Comparison of ENCODE assay signal across 2 cellular contexts in genomic region chr14:77325746-77326094, GRCh38.
A peak's percentile ranks its signal among the peaks of the same experiment; 100 is the strongest.
TF ChIP-seq lines count a peak whose summit lies in the region.

No MANE protein-coding gene starts in this region.

TF ChIP-seq in WTC11, 78 proteins besides CTCF, POLR2A, EP300 and RAD21 (continues in another document):
- no peak for TF ChIP-seq USF1 (CRISPR knock-in tag; IDR thresholded peaks at IDR 0.05)
- no peak for TF ChIP-seq MXD4 (CRISPR knock-in tag; IDR thresholded peaks at IDR 0.05; ENCODE audit: borderline replicate concordance)
- no peak for TF ChIP-seq ATF1 (CRISPR knock-in tag; IDR thresholded peaks at IDR 0.05)
- TF ChIP-seq AR (CRISPR knock-in tag; IDR thresholded peaks at IDR 0.05), result no peak
- no peak for TF ChIP-seq CBFB (CRISPR knock-in tag; IDR thresholded peaks at IDR 0.05; ENCODE audit: low read depth)
- no peak for TF ChIP-seq NR3C1 (CRISPR knock-in tag; conservative IDR thresholded peaks at IDR 0.05; ENCODE audit: low read depth)
- no peak for TF ChIP-seq IRF1 (CRISPR knock-in tag; IDR thresholded peaks at IDR 0.05)
- no peak for TF ChIP-seq PRDM15 (CRISPR knock-in tag; IDR thresholded peaks at IDR 0.05)
- no peak for TF ChIP-seq HMGA2 (CRISPR knock-in tag; IDR thresholded peaks at IDR 0.05)
- no peak for TF ChIP-seq ZNF396 (CRISPR knock-in tag; IDR thresholded peaks at IDR 0.05; ENCODE audit: borderline replicate concordance)
- no peak for TF ChIP-seq HMGXB4 (CRISPR knock-in tag; IDR thresholded peaks at IDR 0.05)
- no peak for TF ChIP-seq ATF2 (CRISPR knock-in tag; IDR thresholded peaks at IDR 0.05; ENCODE audit: borderline replicate concordance, low read depth)
- no peak for TF ChIP-seq ZNF121 (CRISPR knock-in tag; IDR thresholded peaks at IDR 0.05)
- no peak for TF ChIP-seq ESRRA (CRISPR knock-in tag; IDR thresholded peaks at IDR 0.05; ENCODE audit: borderline replicate concordance)
- TF ChIP-seq ZNF219 (CRISPR knock-in tag; IDR thresholded peaks at IDR 0.05; ENCODE audit: borderline replicate concordance), result no peak
- no peak for TF ChIP-seq FOXJ3 (CRISPR knock-in tag; IDR thresholded peaks at IDR 0.05; ENCODE audit: borderline replicate concordance)

TF ChIP-seq in HepG2, 621 proteins besides CTCF, POLR2A, EP300 and RAD21:
- TF ChIP-seq STAG1 (CRISPR knock-in tag; IDR thresholded peaks at IDR 0.05), result peak; percentile 52
- 0 out of 2 replicates have a peak, but pooled peaks have one; percentile 49 for TF ChIP-seq ZFP90 (CRISPR knock-in tag; IDR thresholded peaks at IDR 0.05; ENCODE audit: borderline replicate concordance)
- no peak for TF ChIP-seq BCL6 (CRISPR knock-in tag; IDR thresholded peaks at IDR 0.05)
- TF ChIP-seq GLMP (CRISPR knock-in tag; IDR thresholded peaks at IDR 0.05; ENCODE audit: borderline replicate concordance), result no peak
- TF ChIP-seq ZFX (CRISPR knock-in tag; IDR thresholded peaks at IDR 0.05; ENCODE audit: low read depth), result peak; percentile 16; the same call in 1 of the 2 replicates
- peak; percentile 45 for TF ChIP-seq SMC3 (IDR thresholded peaks at IDR 0.05; ENCODE audit: low read length)
- TF ChIP-seq ATF5 (CRISPR knock-in tag; IDR thresholded peaks at IDR 0.05; ENCODE audit: low read depth), result no peak
- no peak for TF ChIP-seq GZF1 (CRISPR knock-in tag; IDR thresholded peaks at IDR 0.05)
- TF ChIP-seq HMGXB3 (CRISPR knock-in tag; IDR thresholded peaks at IDR 0.05; ENCODE audit: borderline replicate concordance), result no peak
